24 cellular contexts compared by ENCODE assay signal in the genomic region with DNA sequence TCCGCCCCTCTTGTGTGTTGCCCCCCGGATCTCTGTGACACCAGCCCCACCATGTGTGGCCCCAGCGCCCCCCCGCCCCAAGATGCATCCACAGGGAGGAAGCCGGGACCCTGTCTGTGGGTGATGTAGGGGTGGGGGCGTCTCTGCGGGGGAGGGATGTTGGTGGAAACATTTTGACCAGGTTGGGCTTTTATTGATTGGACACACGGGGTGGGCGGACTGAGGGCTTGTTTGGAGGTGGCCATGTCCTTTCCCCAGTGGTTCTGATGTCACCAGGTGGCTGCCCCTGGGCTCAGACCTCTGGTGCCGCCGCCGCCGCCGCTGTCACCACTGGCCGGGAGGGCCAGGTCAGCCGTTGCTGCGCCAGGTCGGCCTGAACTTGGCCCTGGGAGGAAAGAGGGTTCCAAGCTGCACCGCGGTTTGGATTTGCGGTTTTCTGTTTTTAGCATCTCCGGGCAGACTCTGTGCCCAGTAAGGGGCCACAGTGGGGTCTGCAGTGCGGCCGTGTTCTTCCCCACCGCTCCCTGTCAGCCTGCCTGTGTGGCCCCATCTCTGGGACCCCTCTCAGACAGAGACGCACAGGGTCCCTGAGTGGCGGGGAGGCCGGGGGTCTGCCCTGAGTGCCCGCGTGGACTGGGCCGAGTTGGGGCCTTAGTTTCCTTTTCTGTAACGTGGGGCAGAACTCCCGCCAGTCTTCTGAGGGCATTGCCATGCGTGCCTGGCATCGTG. TPM values are rescaled to one million over a fixed set of nuclear protein-coding genes. Genes with fewer than 3 reads are reported as not detected.
DNase-seq lines count a peak whose midpoint lies in the region; ATAC-seq and TF ChIP-seq lines count a peak whose summit lies in the region.
"Had no signal": no experiment of that assay in that cellular context is flagged by ENCODE, and none has a peak within 500 bp of the region (broad histone marks: within the 10 kb centered on the region; RNA-seq: fewer than 3 reads in every experiment).

No MANE protein-coding gene starts in this region.

- WGBS in body of pancreas, 2 donors, result 79 to 85% methylated on average over 22 to 35 of the region's 35 CpGs
- no CpG with 5 or more reads among the region's 35 CpGs for WGBS in neuronal stem cell (ENCODE audit: extremely low coverage in 2 of 2, insufficient read length in 2 of 2, insufficient replicate concordance in 1 of 2), 2 donors
- 88 to 94% (median 92%) methylated on average over 21 to 35 of the region's 35 CpGs for WGBS in spleen, 5 donors

- H3K4me1 Mint-ChIP-seq in activated naive CD4-positive, alpha-beta T cell treated with anti-CD3 and anti-CD28 coated beads for 36 hours (ENCODE audit: low read depth), result no peaks in the 10 kb centered on the region

- no peak overlapping the region for H2BK12ac ChIP-seq in neuronal stem cell (ENCODE audit: low read length)

- peak overlapping the region; percentile 54 for H2BK15ac ChIP-seq in neuronal stem cell (ENCODE audit: low read length)

- H3K18ac ChIP-seq in neuronal stem cell (ENCODE audit: low read length), result peak overlapping the region; percentile 86

- H3K4ac ChIP-seq in neuronal stem cell (ENCODE audit: low read length), result no peak overlapping the region

- H3K27ac ChIP-seq in HEK293 (ENCODE audit: extremely low read depth, low read depth, low read length) (no peak overlapping the region), body of pancreas (peak overlapping the region in 3 of 4 donors; percentile 0 to 49 (median 3)), neuronal stem cell (replicated peaks; ENCODE audit: low read length) (no peak overlapping the region), spleen (no peak overlapping the region)
- H3K27ac ChIP-seq: C4-2B had no signal

- peaks cover 8% of the 10 kb centered on the region for H3K9me3 Mint-ChIP-seq in activated naive CD4-positive, alpha-beta T cell treated with anti-CD3 and anti-CD28 coated beads for 36 hours
- H3K9me3 Mint-ChIP-seq: CD4-positive, alpha-beta T cell had no signal

- H2AK5ac ChIP-seq in neuronal stem cell (ENCODE audit: low read depth, low read length), result peak overlapping the region; percentile 88

- POLR2A ChIA-PET in HEK293 (lab: Yijun Ruan, JAX), result no interaction called here

- H3K4me1 ChIP-seq in HEK293 (ENCODE audit: control insufficient read depth, insufficient read depth, low read length), result no peaks in the 10 kb centered on the region
- peaks cover 84% of the 10 kb centered on the region for H3K4me1 ChIP-seq in body of pancreas
- peaks cover 11% of the 10 kb centered on the region in 2 donors for H3K4me1 ChIP-seq in neuronal stem cell (ENCODE audit: control insufficient read depth in 2 of 2, insufficient read depth in 1 of 2, low read depth in 1 of 2, low read length in 2 of 2)
- H3K4me1 ChIP-seq in spleen, result peaks cover 0 to 80% (median 17%) of the 10 kb centered on the region in 6 donors
- H3K4me1 ChIP-seq: Caco-2 had no signal

- peaks cover 0 to 84% of the 10 kb centered on the region in 2 experiments; a peak in 1 of 3 replicates for H3K36me3 ChIP-seq in HEK293 (ENCODE audit: control insufficient read depth in 2 of 2, insufficient read depth in 1 of 2, low read length in 2 of 2)
- H3K36me3 ChIP-seq in body of pancreas (replicated peaks in 1 of 2; ENCODE audit: insufficient read depth in 1 of 2, low read depth in 2 of 2), result no peaks in the 10 kb centered on the region
- H3K36me3 ChIP-seq in neuronal stem cell (replicated peaks in 1 of 2; ENCODE audit: control insufficient read depth in 2 of 2, insufficient read depth in 2 of 2, low read length in 2 of 2), result peaks cover 0 to 62% of the 10 kb centered on the region in 2 donors
- H3K36me3 ChIP-seq in spleen, result peaks cover 0 to 83% (median 18%) of the 10 kb centered on the region in 6 donors

- DNase-seq in body of pancreas (no peak), left lobe of liver (ENCODE audit: low spot score) (no peak), neuronal stem cell (ENCODE audit: low spot score) (no peak), spleen (no peak), DMS 273 treated with DMSO at 0.1 percent for 48 hours (lab: John Stamatoyannopoulos, UW) (no peak), NCI-H1105 (lab: John Stamatoyannopoulos, UW) (no peak)
- DNase-seq in activated naive CD4-positive, alpha-beta T cell treated with anti-CD3 and anti-CD28 coated beads for 36 hours, result no peak
- DNase-seq: 8988T; ACHN; BE2C; Caco-2; Calu3; CD4-positive, alpha-beta T cell; CD8-positive, alpha-beta T cell; DMS153; DMS53; DMS79; DND-41; EL; GDM1 had no signal

- no peak overlapping the region for H3K4me3 Mint-ChIP-seq in activated naive CD4-positive, alpha-beta T cell treated with anti-CD3 and anti-CD28 coated beads for 36 hours
- H3K4me3 Mint-ChIP-seq: CD4-positive, alpha-beta T cell; CD8-positive, alpha-beta T cell had no signal

- peaks cover 16% of the 10 kb centered on the region for H3K79me1 ChIP-seq in neuronal stem cell (ENCODE audit: low read depth, low read length)

- TF ChIP-seq POLR2A in body of pancreas (IDR thresholded peaks at IDR 0.05), result no peak
- TF ChIP-seq POLR2A in spleen (IDR thresholded peaks at IDR 0.05), result no peak

- no peak for TF ChIP-seq CTCF in HEK293 (tag by site-specific recombination; IDR thresholded peaks at IDR 0.05)
- no peak for TF ChIP-seq CTCF in body of pancreas (IDR thresholded peaks at IDR 0.05)
- no peak for TF ChIP-seq CTCF in spleen (IDR thresholded peaks at IDR 0.05 in 8 of 11, conservative IDR thresholded peaks at IDR 0.05 in 3 of 11)

- no peak overlapping the region for H2BK120ac ChIP-seq in neuronal stem cell (ENCODE audit: low read depth, low read length)

- no peak overlapping the region for H3K27ac Mint-ChIP-seq in activated naive CD4-positive, alpha-beta T cell treated with anti-CD3 and anti-CD28 coated beads for 36 hours
- H3K27ac Mint-ChIP-seq: CD4-positive, alpha-beta T cell; CD8-positive, alpha-beta T cell had no signal

- no peak overlapping the region for H4K91ac ChIP-seq in neuronal stem cell (ENCODE audit: low read depth, low read length, poor library complexity)

- H3K9me3 ChIP-seq in HEK293 (ENCODE audit: control insufficient read depth, insufficient read depth, low read depth, low read length), result no peaks in the 10 kb centered on the region
- H3K9me3 ChIP-seq in body of pancreas, result no peaks in the 10 kb centered on the region
- peaks cover 3 to 17% of the 10 kb centered on the region in 2 donors for H3K9me3 ChIP-seq in neuronal stem cell (replicated peaks in 1 of 2; ENCODE audit: control insufficient read depth in 2 of 2, insufficient read depth in 1 of 2, low read depth in 1 of 2, low read length in 2 of 2)
- H3K9me3 ChIP-seq in spleen, result peaks cover 0 to 17% (median 13%) of the 10 kb centered on the region in 8 donors
- H3K9me3 ChIP-seq: Caco-2 had no signal

- no peak overlapping the region for H2AFZ ChIP-seq in neuronal stem cell (ENCODE audit: low read length)

- peak overlapping the region; percentile 51 for H3K14ac ChIP-seq in neuronal stem cell (ENCODE audit: low read length)

- no peak overlapping the region for H3K4me3 ChIP-seq in HEK293 (ENCODE audit: low read depth, low read length)
- no peak overlapping the region for H3K4me3 ChIP-seq in body of pancreas
- H3K4me3 ChIP-seq in neuronal stem cell (ENCODE audit: low read length in 2 of 2), result no peak overlapping the region
- H3K4me3 ChIP-seq in spleen, result no peak overlapping the region
- H3K4me3 ChIP-seq: BLaER1 treated with 17β-estradiol and CSF1 and Interleukin-3, amounts not matched to agents 10 nM and 100 nM; GM12878 had no signal

- CTCF ChIA-PET in HEK293 (lab: Yijun Ruan, JAX), result interaction anchor here (0.5 to 1.2 kb wide), 3 partner anchors 15 to 211 kb away, joined by 3 read pairs; no protein-coding TSS in a partner anchor
- CTCF ChIA-PET in activated naive CD4-positive, alpha-beta T cell treated with anti-CD3 and anti-CD28 coated beads for 36 hours (lab: Charles Lee), result no interaction called here

- H3K4me2 ChIP-seq in neuronal stem cell (ENCODE audit: insufficient read depth, low read length, poor library complexity, severe bottlenecking), result no peak overlapping the region

- H3K27me3 ChIP-seq in body of pancreas (no peaks in the 10 kb centered on the region), neuronal stem cell (ENCODE audit: control insufficient read depth in 3 of 3, insufficient read depth in 3 of 3, low read depth in 1 of 3, low read length in 3 of 3) (no peaks in the 10 kb centered on the region), spleen (replicated peaks in 1 of 7) (no peaks in the 10 kb centered on the region)
- H3K27me3 ChIP-seq: BE2C; BLaER1 treated with 17β-estradiol and CSF1 and Interleukin-3, amounts not matched to agents 10 nM and 100 nM had no signal

- H3K36me3 Mint-ChIP-seq in activated naive CD4-positive, alpha-beta T cell treated with anti-CD3 and anti-CD28 coated beads for 36 hours (ENCODE audit: low read depth), result no peaks in the 10 kb centered on the region

- intact Hi-C loops in body of pancreas (cut with DNase I), result no loop called here
- intact Hi-C loops in spleen (cut with DNase I; ENCODE audit: low total_unique reads), result no loop called here
- intact Hi-C loops in activated naive CD4-positive, alpha-beta T cell treated with anti-CD3 and anti-CD28 coated beads for 36 hours (cut with micrococcal nuclease), result no loop called here

- no peaks in the 10 kb centered on the region for H3K27me3 Mint-ChIP-seq in activated naive CD4-positive, alpha-beta T cell treated with anti-CD3 and anti-CD28 coated beads for 36 hours (ENCODE audit: low read depth)
- H3K27me3 Mint-ChIP-seq: CD4-positive, alpha-beta T cell had no signal

- H3K23ac ChIP-seq in neuronal stem cell (ENCODE audit: low read depth, low read length, poor library complexity), result no peak overlapping the region

- no peak overlapping the region for H4K8ac ChIP-seq in neuronal stem cell (ENCODE audit: low read depth, low read length)

- H2BK5ac ChIP-seq in neuronal stem cell (ENCODE audit: low read length), result no peak overlapping the region

- ATAC-seq in body of pancreas (no peak), left lobe of liver (peak; percentile 13)
- ATAC-seq: CD8-positive, alpha-beta T cell; GM12878 had no signal

- H3K9ac ChIP-seq in neuronal stem cell (ENCODE audit: low read depth, low read length, poor library complexity), result no peak overlapping the region

TF ChIP-seq in HEK293, 187 proteins besides CTCF, POLR2A, EP300 and RAD21 (continues in another document):
- no peak for TF ChIP-seq ZSCAN30 (tag by site-specific recombination; IDR thresholded peaks at IDR 0.05)

RNA-seq across cellular contexts. Expression of a gene that starts 19.8 kb away (rescaled TPM):
- total RNA-seq in body of pancreas (100 to 1,000 TPM in 1 of 2 donors, 10 to 100 TPM in 1; 76.5 to 221 TPM), left lobe of liver (38.3 TPM), spleen (100 to 1,000 TPM in 1 of 7 donors, 10 to 100 TPM in 6; 79.8 to 121 (median 91.4) TPM)
- 5.7 TPM for polyA plus RNA-seq in neuronal stem cell (2013, experiment 1 of 2)
- 6.2 TPM for polyA plus RNA-seq in neuronal stem cell (2013, experiment 2 of 2)
- 10 to 100 TPM in 1 of 3 donors, 1 to 10 TPM in 2; 7.4 to 23.2 (median 9.2) TPM for polyA plus RNA-seq in spleen
- total RNA-seq in activated naive CD4-positive, alpha-beta T cell treated with anti-CD3 and anti-CD28 coated beads for 36 hours, result 10 to 100 TPM in 1 of 2 experiments, 1 to 10 TPM in 1; 8.6 to 10.1 TPM

RNA-seq across cellular contexts. Expression of a gene that starts 55.9 kb away (rescaled TPM):
- total RNA-seq in body of pancreas (under 1 TPM; 0.26 to 0.33 TPM), left lobe of liver (0.88 TPM), spleen (1 to 10 TPM; 1.0 to 7.0 (median 2.3) TPM)
- polyA plus RNA-seq in neuronal stem cell (2013, experiment 1 of 2), result 32.2 TPM
- 33.2 TPM for polyA plus RNA-seq in neuronal stem cell (2013, experiment 2 of 2)
- 1 to 10 TPM; 1.3 to 5.4 (median 2.3) TPM for polyA plus RNA-seq in spleen
- 10 to 100 TPM; 60.7 to 66.6 TPM for total RNA-seq in activated naive CD4-positive, alpha-beta T cell treated with anti-CD3 and anti-CD28 coated beads for 36 hours

Comparison
In these comparisons a context has a peak if more than half of its experiments do, and no peak if none do; other contexts are left out.
1. H3K27ac ChIP-seq: peak in body of pancreas (3 of 4); none in HEK293 (single experiment), neuronal stem cell (single experiment) and spleen (0 of 8).
2. RNA of a gene that starts 55.9 kb away (total RNA-seq): 60.7 to 66.6 TPM in activated naive CD4-positive, alpha-beta T cell treated with anti-CD3 and anti-CD28 coated beads for 36 hours; 1.0 to 7.0 TPM in spleen, 0.88 TPM in left lobe of liver (single experiment) and 0.26 to 0.33 TPM in body of pancreas; every median in the first group is over 4 times any median in the second.